ENCODE assay signal across 8 cellular contexts in genomic region chr17:66441012-66441703, GRCh38.
DNase-seq lines count a peak whose midpoint lies in the region; ATAC-seq and TF ChIP-seq lines count a peak whose summit lies in the region.

No MANE protein-coding gene starts in this region.

- CTCF ChIA-PET in GM10248 (lab: Yijun Ruan, JAX): interaction anchor here (1.0 to 1.4 kb wide), 2 partner anchors 9 to 20 kb away, joined by 5 to 6 read pairs; no protein-coding TSS in a partner anchor

- WGBS in neuronal stem cell (ENCODE audit: extremely low coverage in 2 of 2, insufficient read length in 2 of 2, insufficient replicate concordance in 1 of 2), 2 donors: no CpG with 5 or more reads among the region's 17 CpGs
- 78 to 89% methylated on average over 17 of the region's 17 CpGs for WGBS in testis, 2 donors

- H2AK5ac ChIP-seq in neuronal stem cell (ENCODE audit: low read depth, low read length): no peak overlapping the region

- no peaks in the 10 kb centered on the region for H3K79me1 ChIP-seq in neuronal stem cell (ENCODE audit: low read depth, low read length)

- H3K27me3 ChIP-seq in neuronal stem cell (ENCODE audit: control insufficient read depth in 3 of 3, insufficient read depth in 3 of 3, low read depth in 1 of 3, low read length in 3 of 3): no peaks in the 10 kb centered on the region
- no peaks in the 10 kb centered on the region for H3K27me3 ChIP-seq in testis
- H3K27me3 ChIP-seq in ascending aorta: no peaks in the 10 kb centered on the region

- no peak overlapping the region for H2BK5ac ChIP-seq in neuronal stem cell (ENCODE audit: low read length)

- H2BK120ac ChIP-seq in neuronal stem cell (ENCODE audit: low read depth, low read length): no peak overlapping the region

- no peak overlapping the region for H3K4me2 ChIP-seq in neuronal stem cell (ENCODE audit: insufficient read depth, low read length, poor library complexity, severe bottlenecking)

- H3K27ac ChIP-seq in caudate nucleus (ENCODE audit: low read depth, low read length) (peak overlapping the region; percentile 7), neuronal stem cell (replicated peaks; ENCODE audit: low read length) (no peak overlapping the region), testis (no peak overlapping the region), ascending aorta (no peak overlapping the region)

- no peak overlapping the region for H3K4ac ChIP-seq in neuronal stem cell (ENCODE audit: low read length)

- intact Hi-C loops in testis (cut with DNase I; ENCODE audit: low total_unique reads): no loop called here
- intact Hi-C loops in ascending aorta (cut with DNase I): no loop called here

- ATAC-seq in GM21360 (IDR thresholded peaks at IDR 0.05; ENCODE audit: unreplicated experiment) (peak; percentile 89), HG03469 (IDR thresholded peaks at IDR 0.05; ENCODE audit: unreplicated experiment) (peak; percentile 80)

- H3K4me3 ChIP-seq in neuronal stem cell (ENCODE audit: low read length in 2 of 2) (no peak overlapping the region), testis (no peak overlapping the region), ascending aorta (peak overlapping the region in 1 of 2 donors; percentile 32)

- H3K36me3 ChIP-seq in neuronal stem cell (replicated peaks in 1 of 2; ENCODE audit: control insufficient read depth in 2 of 2, insufficient read depth in 2 of 2, low read length in 2 of 2) (no peaks in the 10 kb centered on the region), testis (ENCODE audit: low read depth, missing control alignments) (no peaks in the 10 kb centered on the region), ascending aorta (no peaks in the 10 kb centered on the region)

- no peak overlapping the region for H2BK12ac ChIP-seq in neuronal stem cell (ENCODE audit: low read length)

- H2BK15ac ChIP-seq in neuronal stem cell (ENCODE audit: low read length): no peak overlapping the region

- TF ChIP-seq CTCF in GM10248 (IDR thresholded peaks at IDR 0.05; ENCODE audit: control extremely low read depth, extremely low read depth, low read depth, missing control alignments) (no peak), testis (IDR thresholded peaks at IDR 0.05) (no peak), ascending aorta (IDR thresholded peaks at IDR 0.05) (no peak)

- no peak overlapping the region for H3K23ac ChIP-seq in neuronal stem cell (ENCODE audit: low read depth, low read length, poor library complexity)

- H4K8ac ChIP-seq in neuronal stem cell (ENCODE audit: low read depth, low read length): no peak overlapping the region

- DNase-seq in GM10248 (ENCODE audit: extremely low spot score) (peak; percentile 54), caudate nucleus (lab: John Stamatoyannopoulos, UW) (peak in 1 of 61 donors; percentile 11), neuronal stem cell (ENCODE audit: low spot score) (no peak), testis (no peak), T-helper 1 cell (no peak), ascending aorta (ENCODE audit: low spot score in 2 of 2) (no peak)

- no peak overlapping the region for H3K18ac ChIP-seq in neuronal stem cell (ENCODE audit: low read length)

- H3K9me3 ChIP-seq in neuronal stem cell (replicated peaks in 1 of 2; ENCODE audit: control insufficient read depth in 2 of 2, insufficient read depth in 1 of 2, low read depth in 1 of 2, low read length in 2 of 2): peaks cover 0 to 4% of the 10 kb centered on the region in 2 donors
- no peaks in the 10 kb centered on the region for H3K9me3 ChIP-seq in testis
- H3K9me3 ChIP-seq in ascending aorta: no peaks in the 10 kb centered on the region

- no peak overlapping the region for H3K14ac ChIP-seq in neuronal stem cell (ENCODE audit: low read length)

- no peak for TF ChIP-seq POLR2A in testis (IDR thresholded peaks at IDR 0.05)

- POLR2A ChIA-PET in GM10248 (lab: Yijun Ruan, JAX): interaction anchor here (0.6 kb wide), 1 partner anchor 1049 kb away, joined by 4 read pairs; no protein-coding TSS in a partner anchor

- H3K9ac ChIP-seq in neuronal stem cell (ENCODE audit: low read depth, low read length, poor library complexity): no peak overlapping the region

- H3K4me1 ChIP-seq in neuronal stem cell (ENCODE audit: control insufficient read depth in 2 of 2, insufficient read depth in 1 of 2, low read depth in 1 of 2, low read length in 2 of 2) (peaks cover 4% of the 10 kb centered on the region in 2 donors), testis (no peaks in the 10 kb centered on the region), ascending aorta (no peaks in the 10 kb centered on the region)

- no peak overlapping the region for H2AFZ ChIP-seq in neuronal stem cell (ENCODE audit: low read length)

- no peak overlapping the region for H4K91ac ChIP-seq in neuronal stem cell (ENCODE audit: low read depth, low read length, poor library complexity)
